14 cellular contexts compared by ENCODE assay signal in the genomic region with DNA sequence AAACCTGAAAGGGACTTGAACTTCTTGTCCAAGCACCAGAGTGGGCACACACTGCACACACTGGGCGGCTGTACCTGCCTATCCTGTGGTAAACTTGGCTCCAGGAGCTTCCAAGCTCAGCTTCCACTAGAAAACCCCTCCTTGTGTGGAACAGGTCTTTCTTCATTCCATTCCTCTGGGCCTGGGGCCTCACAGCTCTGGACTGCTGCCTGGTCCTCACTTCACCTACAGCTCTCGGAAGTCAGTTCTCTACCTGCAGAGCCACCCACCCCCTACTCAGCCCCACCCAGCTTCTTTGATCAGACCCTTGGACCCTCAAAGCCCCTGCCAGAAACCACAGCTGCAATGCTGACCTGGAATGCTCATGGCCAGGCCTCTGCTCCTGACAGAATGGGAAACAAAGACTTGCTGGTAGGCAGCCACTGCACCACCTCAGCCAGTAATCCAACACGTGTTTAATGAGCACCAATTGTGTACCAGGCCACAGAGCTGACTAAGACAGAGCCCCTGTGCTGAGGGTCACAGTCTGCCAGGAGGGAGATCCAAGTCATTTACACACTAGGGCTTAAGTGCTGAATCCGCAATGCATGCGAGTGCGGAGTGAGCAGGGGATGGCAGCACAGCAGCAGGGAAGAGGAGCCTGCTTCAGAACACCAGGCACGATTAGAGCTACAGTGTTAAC. TPM values are rescaled to one million over a fixed set of nuclear protein-coding genes. Genes with fewer than 3 reads are reported as not detected.
DNase-seq lines count a peak whose midpoint lies in the region; ATAC-seq and TF ChIP-seq lines count a peak whose summit lies in the region.
"Had no signal": no experiment of that assay in that cellular context is flagged by ENCODE, and none has a peak within 500 bp of the region (broad histone marks: within the 10 kb centered on the region; RNA-seq: fewer than 3 reads in every experiment).

No MANE protein-coding gene starts in this region.

- no peak for TF ChIP-seq CTCF in CD8-positive, alpha-beta T cell (IDR thresholded peaks at IDR 0.05)
- TF ChIP-seq CTCF in LNCaP clone FGC (IDR thresholded peaks at IDR 0.05; ENCODE audit: control insufficient read depth, extremely low read depth, insufficient read depth), result no peak

- H3K18ac ChIP-seq in trophoblast cell (ENCODE audit: low read length), result peak overlapping the region; percentile 44

- H3K79me1 ChIP-seq in trophoblast cell (ENCODE audit: low read length), result peaks cover 29% of the 10 kb centered on the region

- POLR2A ChIA-PET in CD8-positive, alpha-beta T cell (lab: Charles Lee), result interaction anchor here (0.7 kb wide), 1 partner anchor 37 kb away, joined by 3 read pairs; no protein-coding TSS in a partner anchor

- H3K27me3 Mint-ChIP-seq in CD8-positive, alpha-beta T cell (ENCODE audit: low read depth), result no peaks in the 10 kb centered on the region

- H3K4ac ChIP-seq in trophoblast cell (ENCODE audit: low read depth, low read length), result no peak overlapping the region

- H3K14ac ChIP-seq in trophoblast cell (ENCODE audit: low read length), result peak overlapping the region; percentile 38

- WGBS in esophagus, 2 donors, result 47 to 55% methylated on average over 7 of the region's 7 CpGs
- no CpG with 5 or more reads among the region's 7 CpGs for WGBS in trophoblast cell (ENCODE audit: extremely low coverage, insufficient coverage, insufficient read length)

- peaks cover 28% of the 10 kb centered on the region for H3K4me1 ChIP-seq in CD8-positive, alpha-beta T cell (ENCODE audit: insufficient read depth, low read length)
- H3K4me1 ChIP-seq in esophagus (ENCODE audit: control insufficient read depth in 2 of 2, insufficient read depth in 2 of 2, low read length in 1 of 2) (peaks cover 11 to 45% of the 10 kb centered on the region in 2 donors), trophoblast cell (ENCODE audit: control insufficient read depth in 1 of 2, insufficient read depth in 2 of 2, low read length in 2 of 2) (peaks cover 35 to 46% of the 10 kb centered on the region in 2 experiments)
- H3K4me1 ChIP-seq in effector memory CD4-positive, alpha-beta T cell (ENCODE audit: control insufficient read depth, insufficient read depth, low read length, poor library complexity, severe bottlenecking), result peaks cover 18% of the 10 kb centered on the region

- H2BK120ac ChIP-seq in trophoblast cell (ENCODE audit: insufficient read depth, low read length, poor library complexity), result no peak overlapping the region

- peak overlapping the region; percentile 43 for H3K4me2 ChIP-seq in trophoblast cell (ENCODE audit: low read length)

- peaks cover 9% of the 10 kb centered on the region for H3K36me3 ChIP-seq in CD8-positive, alpha-beta T cell (ENCODE audit: insufficient read depth, low read length)
- H3K36me3 ChIP-seq in esophagus (ENCODE audit: control insufficient read depth in 2 of 2, insufficient read depth in 2 of 2, low read length in 1 of 2), result peaks cover 6 to 25% of the 10 kb centered on the region in 2 donors
- H3K36me3 ChIP-seq in trophoblast cell (ENCODE audit: control insufficient read depth in 1 of 2, insufficient read depth in 2 of 2, low read length in 2 of 2), result peaks cover 24 to 27% of the 10 kb centered on the region in 2 experiments
- peaks cover 11% of the 10 kb centered on the region for H3K36me3 ChIP-seq in effector memory CD4-positive, alpha-beta T cell (ENCODE audit: control insufficient read depth, insufficient read depth, low read length)

- no peak overlapping the region for H4K8ac ChIP-seq in trophoblast cell (ENCODE audit: low read depth, low read length)

- no peaks in the 10 kb centered on the region for H3K9me3 Mint-ChIP-seq in CD8-positive, alpha-beta T cell

- intact Hi-C loops in CD8-positive, alpha-beta T cell (cut with DNase I, micrococcal nuclease), result loop anchor here in 1 of 2 experiments (5.0 to 10.0 kb wide), 3 partner anchors 172 to 375 kb away; partner anchors contain the start of genes CDC45, TANGO2, UFD1 and ZDHHC8

- no peak overlapping the region for H3K4me3 Mint-ChIP-seq in CD8-positive, alpha-beta T cell

- DNase-seq in CD8-positive, alpha-beta T cell, result no peak
- DNase-seq in LNCaP clone FGC (ENCODE audit: low read depth) (peak; percentile 81), trophoblast cell (peak; percentile 91 to 92), dermis blood vessel endothelial cell (no peak)
- no peak for DNase-seq in activated CD4-positive, alpha-beta T cell treated with anti-CD3 and anti-CD28 coated beads for 4 hours
- no peak for DNase-seq in effector memory CD4-positive, alpha-beta T cell
- DNase-seq: aorta; GF-D8; NCI-H1436; NCI-H748 treated with DMSO at 0.1 percent for 48 hours; SHP77 treated with DMSO at 0.1 percent for 48 hours; stimulated activated CD4-positive, alpha-beta T cell treated with anti-CD3 and anti-CD28 coated beads, Interleukin-1b, Interleukin-23, amount 100 ng/mL, for 48 hours had no signal

- H3K79me2 ChIP-seq in trophoblast cell (ENCODE audit: control insufficient read depth, insufficient read depth, low read length, poor library complexity), result peaks cover 30% of the 10 kb centered on the region

- no peak overlapping the region for H2AK5ac ChIP-seq in trophoblast cell (ENCODE audit: low read length)

- no peak for ATAC-seq in CD8-positive, alpha-beta T cell
- ATAC-seq in HG03354 (IDR thresholded peaks at IDR 0.05; ENCODE audit: poor library complexity, severe bottlenecking, unreplicated experiment), result no peak

- H2BK5ac ChIP-seq in trophoblast cell (ENCODE audit: low read depth, low read length, poor library complexity), result peak overlapping the region; percentile 3

- no peaks in the 10 kb centered on the region for H3K9me3 ChIP-seq in CD8-positive, alpha-beta T cell (ENCODE audit: low read length)
- peaks cover 0 to 2% of the 10 kb centered on the region in 2 donors for H3K9me3 ChIP-seq in esophagus (ENCODE audit: control insufficient read depth in 2 of 2, insufficient read depth in 1 of 2, low read depth in 1 of 2, low read length in 1 of 2)
- H3K9me3 ChIP-seq in trophoblast cell (ENCODE audit: insufficient read depth, low read depth, low read length), result peaks cover 2% of the 10 kb centered on the region
- no peaks in the 10 kb centered on the region for H3K9me3 ChIP-seq in effector memory CD4-positive, alpha-beta T cell (ENCODE audit: control insufficient read depth, low read length)

- no peak overlapping the region for H3K9ac ChIP-seq in trophoblast cell (ENCODE audit: low read length)

- H3K27ac ChIP-seq in CD8-positive, alpha-beta T cell (ENCODE audit: low read depth, low read length), result no peak overlapping the region
- peak overlapping the region; percentile 69 for H3K27ac ChIP-seq in esophagus (ENCODE audit: low read depth in 2 of 2, low read length in 1 of 2)
- peak overlapping the region; percentile 77 for H3K27ac ChIP-seq in trophoblast cell (ENCODE audit: low read depth, low read length)
- no peak overlapping the region for H3K27ac ChIP-seq in effector memory CD4-positive, alpha-beta T cell (ENCODE audit: insufficient read depth, low read length, poor library complexity, severe bottlenecking)

- peak overlapping the region; percentile 16 for H2BK12ac ChIP-seq in trophoblast cell (ENCODE audit: low read length)

- peak overlapping the region; percentile 41 for H3K27ac Mint-ChIP-seq in CD8-positive, alpha-beta T cell

- CTCF ChIA-PET in CD8-positive, alpha-beta T cell (lab: Charles Lee), result interaction anchor here (1.1 to 1.4 kb wide), 2 partner anchors 36 to 119 kb away, joined by 4 to 5 read pairs; no protein-coding TSS in a partner anchor

- no peak overlapping the region for H4K12ac ChIP-seq in trophoblast cell (ENCODE audit: low read depth, low read length)

- H3K4me1 Mint-ChIP-seq in CD8-positive, alpha-beta T cell (ENCODE audit: low read depth), result peaks cover 50% of the 10 kb centered on the region

- peak overlapping the region; percentile 9 for H4K91ac ChIP-seq in trophoblast cell (ENCODE audit: low read depth, low read length)

- H3K27me3 ChIP-seq in CD8-positive, alpha-beta T cell (ENCODE audit: insufficient read depth, low read length), result no peaks in the 10 kb centered on the region
- H3K27me3 ChIP-seq in esophagus (ENCODE audit: control insufficient read depth in 1 of 2, insufficient read depth in 2 of 2, low read length in 2 of 2) (no peaks in the 10 kb centered on the region), trophoblast cell (ENCODE audit: insufficient read depth, low read length) (no peaks in the 10 kb centered on the region)
- no peaks in the 10 kb centered on the region for H3K27me3 ChIP-seq in effector memory CD4-positive, alpha-beta T cell (replicated peaks; ENCODE audit: control insufficient read depth, insufficient read depth, low read length, poor library complexity, severe bottlenecking)

- H2AFZ ChIP-seq in trophoblast cell (ENCODE audit: insufficient read depth, low read length, poor library complexity), result no peak overlapping the region

- H3K23ac ChIP-seq in trophoblast cell (ENCODE audit: low read length), result no peak overlapping the region

- H3K4me3 ChIP-seq in CD8-positive, alpha-beta T cell (ENCODE audit: low read depth, low read length), result no peak overlapping the region
- H3K4me3 ChIP-seq in LNCaP clone FGC (ENCODE audit: low read depth, low read length), result peak overlapping the region; percentile 4; the same call in 1 of the 2 replicates
- no peak overlapping the region for H3K4me3 ChIP-seq in esophagus (ENCODE audit: low read depth in 1 of 2, low read length in 2 of 2)
- no peak overlapping the region for H3K4me3 ChIP-seq in trophoblast cell (ENCODE audit: low read depth, low read length)
- H3K4me3 ChIP-seq in effector memory CD4-positive, alpha-beta T cell (ENCODE audit: insufficient read depth, low read depth, low read length, poor library complexity, severe bottlenecking), result no peak overlapping the region

- peaks cover 54% of the 10 kb centered on the region for H3K36me3 Mint-ChIP-seq in CD8-positive, alpha-beta T cell

RNA-seq across cellular contexts. Expression of gene GNB1L, which starts 4.7 kb away (rescaled TPM):
- total RNA-seq in CD8-positive, alpha-beta T cell, result 1 to 10 TPM; 5.8 to 6.9 TPM
- 1 to 10 TPM; 4.7 to 6.6 TPM for polyA plus RNA-seq in esophagus
- polyA plus RNA-seq in trophoblast cell (2013), result 10.4 and 11.5 TPM in 2 replicates
- total RNA-seq in dermis blood vessel endothelial cell, result 7.3 and 12.4 TPM in 2 replicates

RNA-seq across cellular contexts. Expression of gene RTL10, which starts 4.7 kb away (rescaled TPM):
- total RNA-seq in CD8-positive, alpha-beta T cell, result 10 to 100 TPM; 21.5 to 22.9 TPM
- polyA plus RNA-seq in esophagus, result 10 to 100 TPM in 1 of 2 donors, 1 to 10 TPM in 1; 8.1 to 13.8 TPM
- polyA plus RNA-seq in trophoblast cell (2013), result 10.8 and 11.6 TPM in 2 replicates
- total RNA-seq in dermis blood vessel endothelial cell, result 28.1 and 30.7 TPM in 2 replicates

Comparison
In these comparisons a context has a peak if more than half of its experiments do, and no peak if none do; other contexts are left out.
1. DNase-seq: peak in LNCaP clone FGC (single experiment) and trophoblast cell (2 of 2); none in CD8-positive, alpha-beta T cell (0 of 7), activated CD4-positive, alpha-beta T cell treated with anti-CD3 and anti-CD28 coated beads for 4 hours (0 of 2), effector memory CD4-positive, alpha-beta T cell (0 of 3) and dermis blood vessel endothelial cell (single experiment).
2. H3K27ac ChIP-seq: peak in esophagus (2 of 2) and trophoblast cell (single experiment); none in CD8-positive, alpha-beta T cell (single experiment) and effector memory CD4-positive, alpha-beta T cell (single experiment).